Comparison of ENCODE assay signal across 13 cellular contexts in genomic region chr9:121484659-121485446, GRCh38. TPM values are rescaled to one million over a fixed set of nuclear protein-coding genes. Genes with fewer than 3 reads are reported as not detected.
DNase-seq lines count a peak whose midpoint lies in the region; ATAC-seq lines count a peak whose summit lies in the region.
"Had no signal": no experiment of that assay in that cellular context is flagged by ENCODE, and none has a peak within 500 bp of the region (broad histone marks: within the 10 kb centered on the region; RNA-seq: fewer than 3 reads in every experiment).

No MANE protein-coding gene starts in this region.

- H3K4me3 Mint-ChIP-seq in activated T-cell treated with anti-CD3 and anti-CD28 coated beads, Interleukin-2, amount 50 U/mL, for 24 hours, result no peak overlapping the region

- ATAC-seq in sciatic nerve (peak; percentile 40), aorta (ENCODE audit: low FRiP score) (peak; percentile 68)
- ATAC-seq: PC-3 had no signal

- H3K4me1 ChIP-seq in aorta (ENCODE audit: control insufficient read depth in 1 of 2, insufficient read depth in 2 of 2, low read length in 2 of 2), result peaks cover 4 to 5% of the 10 kb centered on the region in 2 donors

- peaks cover 10% of the 10 kb centered on the region for H3K27me3 Mint-ChIP-seq in activated T-cell treated with anti-CD3 and anti-CD28 coated beads, Interleukin-2, amount 50 U/mL, for 24 hours

- H3K27me3 ChIP-seq in layer of hippocampus (ENCODE audit: control insufficient read depth, insufficient read depth, low read length), result no peaks in the 10 kb centered on the region
- no peaks in the 10 kb centered on the region for H3K27me3 ChIP-seq in aorta (ENCODE audit: control insufficient read depth in 1 of 2, insufficient read depth in 2 of 2, low read length in 1 of 2)

- H3K27ac Mint-ChIP-seq in activated T-cell treated with anti-CD3 and anti-CD28 coated beads, Interleukin-2, amount 50 U/mL, for 24 hours, result peak overlapping the region; percentile 14

- no peaks in the 10 kb centered on the region for H3K36me3 ChIP-seq in aorta (ENCODE audit: control insufficient read depth in 1 of 2, insufficient read depth in 2 of 2, low read length in 1 of 2)

- no peak for DNase-seq in activated T-cell treated with anti-CD3 and anti-CD28 coated beads, Interleukin-2, amount 50 U/mL, for 24 hours
- DNase-seq in activated T-cell treated with anti-CD3 and anti-CD28 coated beads, Interleukin-2, amount 50 U/mL, for 1 hour, result no peak
- DNase-seq in sciatic nerve (ENCODE audit: low spot score) (no peak), aorta (no peak), RPMI8226 (no peak)
- DNase-seq in activated naive CD4-positive, alpha-beta T cell (lab: John Stamatoyannopoulos, UW), result no peak
- no peak for DNase-seq in activated CD4-positive, alpha-beta T cell treated with anti-CD3 and anti-CD28 coated beads for 4 hours
- DNase-seq: CD8-positive, alpha-beta memory T cell; NCI-H1694 treated with DMSO at 0.1 percent for 48 hours; NCI-H446 treated with DMSO at 0.1 percent for 48 hours; PC-3 had no signal

- intact Hi-C loops in sciatic nerve (cut with DNase I) (no loop called here), aorta (cut with DNase I) (no loop called here)

- no peaks in the 10 kb centered on the region for H3K36me3 Mint-ChIP-seq in activated T-cell treated with anti-CD3 and anti-CD28 coated beads, Interleukin-2, amount 50 U/mL, for 24 hours (ENCODE audit: low read depth)
- H3K36me3 Mint-ChIP-seq: CD8-positive, alpha-beta memory T cell had no signal

- 2 to 7% methylated on average over 11 of the region's 11 CpGs for WGBS in aorta, 2 donors

- no peaks in the 10 kb centered on the region for H3K9me3 ChIP-seq in aorta (ENCODE audit: control insufficient read depth, low read length)

- no peak overlapping the region for H3K4me3 ChIP-seq in aorta (ENCODE audit: low read length in 2 of 2)

- H3K9me3 Mint-ChIP-seq in activated T-cell treated with anti-CD3 and anti-CD28 coated beads, Interleukin-2, amount 50 U/mL, for 24 hours, result no peaks in the 10 kb centered on the region
- H3K9me3 Mint-ChIP-seq: CD8-positive, alpha-beta memory T cell had no signal

- H3K4me1 Mint-ChIP-seq in activated T-cell treated with anti-CD3 and anti-CD28 coated beads, Interleukin-2, amount 50 U/mL, for 24 hours (ENCODE audit: low read depth), result peaks cover 1% of the 10 kb centered on the region
- H3K4me1 Mint-ChIP-seq: CD8-positive, alpha-beta memory T cell had no signal

- H3K27ac ChIP-seq in layer of hippocampus (ENCODE audit: low read depth, low read length) (peak overlapping the region; percentile 80), aorta (ENCODE audit: low read depth in 1 of 2, low read length in 2 of 2) (peak overlapping the region; percentile 57 to 89)
- H3K27ac ChIP-seq: 22Rv1 had no signal

RNA-seq across cellular contexts. Expression of gene GGTA1, which starts 14.8 kb away (rescaled TPM):
- total RNA-seq in sciatic nerve (16.0 TPM), aorta (10 to 100 TPM; 17.6 to 38.9 TPM)
- polyA plus RNA-seq in aorta, result 100 to 1,000 TPM; 102 to 239 TPM
- total RNA-seq: CD8-positive, alpha-beta memory T cell; PC-3 had no signal
- polyA plus RNA-seq: CD8-positive, alpha-beta memory T cell had no signal
